ENCODE assay signal across 15 cellular contexts in the genomic region with DNA sequence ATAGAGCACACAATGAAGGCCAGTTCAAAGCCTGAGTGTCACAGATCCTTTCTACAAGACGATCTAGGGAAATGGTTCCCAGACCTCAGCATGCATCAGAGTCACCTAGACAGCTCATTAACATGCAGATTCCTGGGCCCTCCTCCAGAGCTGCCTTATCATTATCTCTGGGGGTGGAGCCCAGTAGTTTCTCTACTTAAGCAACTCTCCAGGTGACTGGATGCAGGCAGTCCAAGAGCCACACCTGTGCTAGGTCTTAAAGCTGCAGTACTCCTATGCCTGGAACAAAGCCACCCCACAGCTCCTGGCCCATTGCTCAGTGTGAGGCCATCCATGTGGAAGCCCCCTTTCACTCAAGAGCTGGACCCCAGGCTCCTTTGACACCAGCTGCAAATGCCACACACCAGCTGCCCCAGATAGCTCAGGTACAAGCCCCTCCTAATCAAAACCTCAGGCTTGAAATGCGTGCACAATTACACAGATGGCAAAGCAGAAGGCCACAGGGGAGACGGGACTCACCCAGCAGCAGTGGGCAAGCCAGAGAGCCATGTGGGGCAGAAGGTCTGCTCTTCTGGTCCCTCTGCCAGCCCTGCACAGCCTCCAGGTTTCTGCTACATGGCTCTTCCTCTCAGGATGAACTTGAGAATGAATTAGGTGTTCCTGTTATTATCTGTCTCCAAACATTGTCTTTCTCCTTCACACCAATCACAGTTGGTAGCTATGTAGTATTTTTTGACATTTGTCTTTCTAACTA.
DNase-seq lines count a peak whose midpoint lies in the region; ATAC-seq, FAIRE-seq and TF ChIP-seq lines count a peak whose summit lies in the region.
"Had no signal": no experiment of that assay in that cellular context is flagged by ENCODE, and none has a peak within 500 bp of the region (broad histone marks: within the 10 kb centered on the region; RNA-seq: fewer than 3 reads in every experiment).

No MANE protein-coding gene starts in this region.

- no peak overlapping the region for H3K23ac ChIP-seq in H1 (ENCODE audit: insufficient read length)
- peak overlapping the region in 1 of 2 experiments; percentile 9 for H3K23ac ChIP-seq in mesenchymal stem cell (ENCODE audit: low read length in 2 of 2)

- H2AFZ ChIP-seq in GM23338 (no peak overlapping the region), H1 (ENCODE audit: low read length) (no peak overlapping the region; the same call in 1 of the 2 replicates), mesenchymal stem cell (ENCODE audit: low read depth, low read length) (peak overlapping the region; percentile 15)

- DNase-seq in GM23338 (ENCODE audit: low spot score) = peak; percentile 84
- peak; percentile 54 to 74 for DNase-seq in NCI-H524 (lab: John Stamatoyannopoulos, UW)
- DNase-seq in H1 (ENCODE audit: low read depth in 1 of 2, low spot score in 2 of 2) = no peak
- no peak for DNase-seq in mesenchymal stem cell
- DNase-seq in GM12891 (ENCODE audit: insufficient read length, low spot score) = no peak
- DNase-seq in foreskin melanocyte = no peak
- no peak for DNase-seq in KBM-7
- DNase-seq: NCI-H2171, occipital lobe, SHP77 treated with DMSO at 0.1 percent for 48 hours, tibial artery had no signal

- 0 out of 4 replicates have a peak, but pooled peaks of 1 of the 2 experiments have one; percentile 14 for TF ChIP-seq RAD21 in H1 (IDR thresholded peaks at IDR 0.05 in 1 of 2, conservative IDR thresholded peaks at IDR 0.05 in 1 of 2; ENCODE audit: low read depth in 2 of 2, low read length in 2 of 2)

- H4K20me1 ChIP-seq in GM23338 (replicated peaks; ENCODE audit: insufficient read depth) (no peaks in the 10 kb centered on the region), H1 (replicated peaks in 1 of 2; ENCODE audit: control insufficient read depth in 1 of 2, insufficient read depth in 2 of 2, low read length in 2 of 2) (no peaks in the 10 kb centered on the region)

- H2BK120ac ChIP-seq in H1 (replicated peaks; ENCODE audit: low read depth, low read length) (no peak overlapping the region), mesenchymal stem cell (ENCODE audit: low read depth, low read length) (no peak overlapping the region)

- H3K4me2 ChIP-seq in GM23338 = 0 out of 2 replicates have a peak overlapping the region, but pooled peaks have one; percentile 7
- H3K4me2 ChIP-seq in H1 (ENCODE audit: insufficient read depth in 1 of 2, low read depth in 2 of 2, low read length in 2 of 2) = no peak overlapping the region
- H3K4me2 ChIP-seq in mesenchymal stem cell (ENCODE audit: low read length, poor library complexity, severe bottlenecking) = no peak overlapping the region

- no peaks in the 10 kb centered on the region for H3K9me3 Mint-ChIP-seq in GM23338
- H3K9me3 Mint-ChIP-seq: T-helper 2 cell treated with Interferon-gamma antibody and Interleukin-4, amounts not matched to agents 5 μg/mL and 100 μg/mL, for 36 hours had no signal

- no peak overlapping the region for H4K5ac ChIP-seq in H1 (ENCODE audit: insufficient read length, low read depth, low read length)

- H3K9me3 ChIP-seq in H1 (ENCODE audit: insufficient read depth in 2 of 2, low read depth in 1 of 2, low read length in 1 of 2) (no peaks in the 10 kb centered on the region), mesenchymal stem cell (ENCODE audit: control insufficient read depth, low read length) (no peaks in the 10 kb centered on the region)
- H3K9me3 ChIP-seq: esophagus muscularis mucosa, tibial artery had no signal

- H3K4ac ChIP-seq in H1 (replicated peaks; ENCODE audit: insufficient read length, low read depth, low read length) = no peak overlapping the region
- no peak overlapping the region for H3K4ac ChIP-seq in mesenchymal stem cell (ENCODE audit: low read depth in 1 of 2, low read length in 2 of 2)

- POLR2A ChIA-PET in H1 (lab: Charles Lee; ENCODE audit: partially characterized antibody) = interaction anchor here (0.8 to 1.1 kb wide), 4 partner anchors 26 to 44 kb away, joined by 3 to 4 read pairs (median 4); no protein-coding TSS in a partner anchor

- H3K14ac ChIP-seq in H1 (ENCODE audit: insufficient read length) (no peak overlapping the region), mesenchymal stem cell (ENCODE audit: low read length in 2 of 2) (peak overlapping the region in 1 of 2 experiments; percentile 64)

- H3K4me3 Mint-ChIP-seq in GM23338 = no peak overlapping the region
- H3K4me3 Mint-ChIP-seq: activated CD4-positive, alpha-beta T cell treated with anti-CD3 and anti-CD28 coated beads for 36 hours; T-helper 2 cell treated with Interferon-gamma antibody and Interleukin-4, amounts not matched to agents 5 μg/mL and 100 μg/mL, for 36 hours had no signal

- no peak overlapping the region for H2BK20ac ChIP-seq in H1 (ENCODE audit: low read length)

- H4K91ac ChIP-seq in H1 (replicated peaks; ENCODE audit: insufficient read length, low read length) = peak overlapping the region; percentile 32
- H4K91ac ChIP-seq in mesenchymal stem cell (ENCODE audit: low read length) = no peak overlapping the region

- no peak overlapping the region for H3K27ac Mint-ChIP-seq in GM23338
- H3K27ac Mint-ChIP-seq: activated CD4-positive, alpha-beta T cell treated with anti-CD3 and anti-CD28 coated beads for 36 hours; T-helper 2 cell treated with Interferon-gamma antibody and Interleukin-4, amounts not matched to agents 5 μg/mL and 100 μg/mL, for 36 hours had no signal

- H3K56ac ChIP-seq in H1 (replicated peaks; ENCODE audit: insufficient read length, low read depth, low read length) = no peak overlapping the region

- CTCF ChIA-PET in H1 (lab: Charles Lee; ENCODE audit: partially characterized antibody) = interaction anchor here (0.6 to 25.4 kb wide), 56 partner anchors 8 to 1050 kb away, joined by 3 to 433 read pairs (median 6); a partner anchor contains a TSS

- H3F3A ChIP-seq in GM23338 (replicated peaks; ENCODE audit: low read depth) = no peaks in the 10 kb centered on the region

- no peak overlapping the region for H3K4me3 ChIP-seq in GM23338
- H3K4me3 ChIP-seq in H1 (ENCODE audit: extremely low read depth in 1 of 4, insufficient read depth in 2 of 4, low read depth in 3 of 4, low read length in 4 of 4) = no peak overlapping the region; a peak in 1 of 8 replicates
- no peak overlapping the region for H3K4me3 ChIP-seq in mesenchymal stem cell (ENCODE audit: insufficient read depth in 1 of 2, low read depth in 1 of 2, low read length in 2 of 2)
- H3K4me3 ChIP-seq: esophagus muscularis mucosa, tibial artery had no signal

- no peaks in the 10 kb centered on the region; the same call in 1 of the 2 replicates for H3K23me2 ChIP-seq in H1 (ENCODE audit: low read depth, low read length)

- H3K9ac ChIP-seq in H1 (replicated peaks in 1 of 4; ENCODE audit: extremely low read depth in 1 of 4, low read depth in 3 of 4, low read length in 3 of 4) = no peak overlapping the region
- H3K9ac ChIP-seq in mesenchymal stem cell (ENCODE audit: low read length) = no peak overlapping the region

- H2BK5ac ChIP-seq in H1 (ENCODE audit: low read depth, low read length) (no peak overlapping the region), mesenchymal stem cell (ENCODE audit: low read depth, low read length, poor library complexity, severe bottlenecking) (no peak overlapping the region)

- H3K27ac ChIP-seq in GM23338 (ENCODE audit: low read depth) (no peak overlapping the region), H1 (ENCODE audit: low read depth, low read length) (no peak overlapping the region), mesenchymal stem cell (ENCODE audit: low read length, poor library complexity, severe bottlenecking) (no peak overlapping the region)
- H3K27ac ChIP-seq: esophagus muscularis mucosa, tibial artery had no signal

- H3K18ac ChIP-seq in H1 (ENCODE audit: extremely low read depth, low read length) = peak overlapping the region; percentile 15; the same call in 1 of the 2 replicates
- H3K18ac ChIP-seq in mesenchymal stem cell (ENCODE audit: low read depth in 1 of 2, low read length in 2 of 2) = peak overlapping the region in 1 of 2 experiments; percentile 49

- H3K27me3 Mint-ChIP-seq in GM23338 (ENCODE audit: insufficient read depth, low read depth, poor library complexity) = peaks cover 5% of the 10 kb centered on the region
- H3K27me3 Mint-ChIP-seq: activated CD4-positive, alpha-beta T cell treated with anti-CD3 and anti-CD28 coated beads for 36 hours had no signal

- H3K79me1 ChIP-seq in H1 (ENCODE audit: low read depth, low read length) (no peaks in the 10 kb centered on the region), mesenchymal stem cell (replicated peaks; ENCODE audit: low read length, poor library complexity, severe bottlenecking) (no peaks in the 10 kb centered on the region)

- peak; percentile 94 for ATAC-seq in GM23338
- ATAC-seq in HG02798 (IDR thresholded peaks at IDR 0.05; ENCODE audit: poor library complexity, unreplicated experiment) = no peak

- no peaks in the 10 kb centered on the region; the same call in 1 of the 2 replicates for H3K9me2 ChIP-seq in GM23338 (ENCODE audit: insufficient read depth)

- TF ChIP-seq POLR2A in H1 (IDR thresholded peaks at IDR 0.05; ENCODE audit: control extremely low read depth in 1 of 2, low read depth in 2 of 2, low read length in 2 of 2) (no peak), GM12891 (IDR thresholded peaks at IDR 0.05; ENCODE audit: low read depth, low read length) (no peak)

- H3K36me3 ChIP-seq in GM23338 (ENCODE audit: insufficient read depth) = no peaks in the 10 kb centered on the region
- no peaks in the 10 kb centered on the region for H3K36me3 ChIP-seq in H1 (ENCODE audit: control insufficient read depth in 2 of 4, insufficient read depth in 4 of 4, low read length in 3 of 4)
- H3K36me3 ChIP-seq in mesenchymal stem cell (ENCODE audit: control insufficient read depth in 1 of 2, insufficient read depth in 2 of 2, low read depth in 1 of 2, low read length in 2 of 2) = no peaks in the 10 kb centered on the region
- H3K36me3 ChIP-seq: esophagus muscularis mucosa, tibial artery had no signal

- TF ChIP-seq CTCF in GM23338 (conservative IDR thresholded peaks at IDR 0.05; ENCODE audit: low read depth in 2 of 2) (no peak), H1 (IDR thresholded peaks at IDR 0.05; ENCODE audit: control extremely low read depth in 1 of 3, insufficient read depth in 1 of 3, low read depth in 1 of 3, low read length in 3 of 3) (no peak)

- no peaks in the 10 kb centered on the region; the same call in 2 of the 3 replicates for H3K36me3 Mint-ChIP-seq in GM23338 (ENCODE audit: low read depth)

- 0 out of 2 replicates have a peak overlapping the region, but pooled peaks have one; percentile 78 for H2BK12ac ChIP-seq in H1 (ENCODE audit: low read depth, low read length)
- H2BK12ac ChIP-seq in mesenchymal stem cell (ENCODE audit: low read length in 2 of 2) = peak overlapping the region in 1 of 2 experiments; percentile 64

- H2BK15ac ChIP-seq in H1 (ENCODE audit: low read length) = 0 out of 2 replicates have a peak overlapping the region, but pooled peaks have one; percentile 48
- peak overlapping the region; percentile 12 for H2BK15ac ChIP-seq in mesenchymal stem cell (ENCODE audit: low read depth, poor library complexity, severe bottlenecking)

- H4K8ac ChIP-seq in H1 (ENCODE audit: extremely low read depth, insufficient read depth, low read length) (no peak overlapping the region), mesenchymal stem cell (ENCODE audit: low read length) (no peak overlapping the region)

- H3K79me2 ChIP-seq in GM23338 (replicated peaks; ENCODE audit: insufficient read depth) (no peaks in the 10 kb centered on the region), H1 (ENCODE audit: control insufficient read depth in 1 of 2, insufficient read depth in 2 of 2, low read length in 2 of 2) (no peaks in the 10 kb centered on the region)

- TF ChIP-seq EP300 in H1 (IDR thresholded peaks at IDR 0.05; ENCODE audit: borderline replicate concordance in 1 of 2, low read depth in 2 of 2, low read length in 2 of 2) = no peak

- in situ Hi-C loops in KBM-7 (cut with MboI; ENCODE audit: low pct_unique_long_range_greater_than_20kb, low sequenced_read_pairs) = loop anchor here (10.0 to 25.0 kb wide), 2 partner anchors 155 to 222 kb away; no protein-coding TSS in a partner anchor

- peaks cover 16% of the 10 kb centered on the region for H3K4me1 ChIP-seq in GM23338 (ENCODE audit: insufficient read depth)
- H3K4me1 ChIP-seq in H1 (replicated peaks in 1 of 4; ENCODE audit: control insufficient read depth in 3 of 4, insufficient read depth in 4 of 4, low read length in 3 of 4) = peaks cover 3 to 12% (median 9%) of the 10 kb centered on the region in 4 experiments; a peak in 6 of 7 replicates
- no peaks in the 10 kb centered on the region for H3K4me1 ChIP-seq in mesenchymal stem cell (ENCODE audit: control insufficient read depth, insufficient read depth, low read depth, low read length)
- H3K4me1 ChIP-seq: esophagus muscularis mucosa had no signal

- peak overlapping the region; percentile 48; the same call in 1 of the 2 replicates for H2AK5ac ChIP-seq in H1 (ENCODE audit: low read depth, low read length)
- no peak overlapping the region for H2AK5ac ChIP-seq in mesenchymal stem cell (ENCODE audit: low read length, severe bottlenecking)

- FAIRE-seq in H1 (lab: Jason Lieb, UNC) (peak; percentile 42), GM12891 (lab: Jason Lieb, UNC) (no peak)

- 70% methylated on average over 3 of the region's 3 CpGs; no CpG with 5 or more reads in 1 of the 2 experiments for WGBS in H1 (ENCODE audit: extremely low coverage in 1 of 2, insufficient coverage in 1 of 2, insufficient read length in 1 of 2, insufficient replicate concordance in 2 of 2, low coverage in 1 of 2, low lambda C conversion rate in 2 of 2, missing lambda C conversion rate in 1 of 2), 2 experiments
- 64% methylated on average over 3 of the region's 3 CpGs for WGBS in mesenchymal stem cell

- H3K27me3 ChIP-seq in GM23338 (ENCODE audit: insufficient read depth) (no peaks in the 10 kb centered on the region), H1 (replicated peaks in 1 of 4; ENCODE audit: control insufficient read depth in 3 of 4, extremely low read depth in 1 of 4, insufficient read depth in 3 of 4, low read length in 3 of 4) (no peaks in the 10 kb centered on the region), mesenchymal stem cell (ENCODE audit: control insufficient read depth in 1 of 2, insufficient read depth in 1 of 2, low read length in 2 of 2) (peaks cover 0 to 5% of the 10 kb centered on the region in 2 experiments)
- H3K27me3 ChIP-seq: esophagus muscularis mucosa, tibial artery had no signal

- peaks cover 23% of the 10 kb centered on the region for H3K4me1 Mint-ChIP-seq in GM23338
- H3K4me1 Mint-ChIP-seq: activated CD4-positive, alpha-beta T cell treated with anti-CD3 and anti-CD28 coated beads for 36 hours had no signal

Comparison
In these comparisons a context has a peak if more than half of its experiments do, and no peak if none do; other contexts are left out.
1. DNase-seq: peak in GM23338 (single experiment) and NCI-H524 (2 of 2); none in H1 (0 of 2), mesenchymal stem cell (single experiment), GM12891 (single experiment), foreskin melanocyte (single experiment) and KBM-7 (single experiment).